In the genomic region with DNA sequence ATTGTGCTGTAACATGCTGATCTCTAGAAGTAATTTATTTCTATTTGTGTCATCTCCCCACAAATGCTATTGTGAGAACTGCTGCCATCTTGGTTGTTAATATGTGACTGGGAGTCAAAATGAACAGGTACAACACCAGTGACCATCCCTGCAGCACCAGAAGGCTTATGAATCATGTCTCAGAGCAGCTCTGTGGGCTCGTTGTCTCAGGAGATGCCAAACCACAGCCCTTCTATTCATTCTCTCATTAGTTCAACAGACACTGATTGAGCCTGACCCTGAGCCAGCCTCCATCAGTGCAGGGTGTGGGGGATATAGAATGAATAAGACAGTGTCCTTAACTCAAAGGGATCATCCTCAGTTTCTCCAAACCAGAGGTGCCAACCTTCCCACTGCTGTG, we compare ENCODE assay signal across 28 cellular contexts.
"Had no signal": no experiment of that assay in that cellular context is flagged by ENCODE, and none has a peak within 500 bp of the region (broad histone marks: within the 10 kb centered on the region; RNA-seq: fewer than 3 reads in every experiment).

No MANE protein-coding gene starts in this region.

- H3K9me3 Mint-ChIP-seq: activated B cell treated with CpG ODN at 0.5 μM for 24 hours; activated naive CD4-positive, alpha-beta T cell treated with anti-CD3 and anti-CD28 coated beads for 36 hours; activated naive CD8-positive, alpha-beta T cell treated with anti-CD3 and anti-CD28 coated beads, Interleukin-2, amount 10 ng/mL, durations not matched to agents 7 days and 5 days; natural killer cell treated with Interleukin-12 subunit alpha and Interleukin-12 subunit beta and Interleukin-15 and Interleukin-18, amount 100 ng/mL, for 72 hours; stimulated activated naive CD8-positive, alpha-beta T cell treated with anti-CD3 and anti-CD28 coated beads, Interleukin-15, amount 100 ng/mL, for 72 hours had no signal

- H3K4me1 ChIP-seq: body of pancreas, left lung, psoas muscle, suprapubic skin had no signal

- H3K9me3 ChIP-seq: body of pancreas, left lung, neutrophil, ovary, psoas muscle, right atrium auricular region, suprapubic skin, tibial nerve, vagina had no signal

- ATAC-seq: body of pancreas; left lung; natural killer cell treated with Interleukin-12 subunit alpha and Interleukin-12 subunit beta and Interleukin-15 and Interleukin-18, amount 100 ng/mL, for 72 hours; psoas muscle; stimulated activated naive CD8-positive, alpha-beta T cell treated with anti-CD3 and anti-CD28 coated beads, Interleukin-15, amount 100 ng/mL, for 72 hours had no signal

- H3K27me3 ChIP-seq: body of pancreas, ovary, right atrium auricular region, tibial nerve, vagina had no signal

- H3K4me1 Mint-ChIP-seq: activated B cell treated with CpG ODN at 0.5 μM for 24 hours; activated naive CD8-positive, alpha-beta T cell treated with anti-CD3 and anti-CD28 coated beads, Interleukin-2, amount 10 ng/mL, durations not matched to agents 7 days and 5 days; stimulated activated naive CD8-positive, alpha-beta T cell treated with anti-CD3 and anti-CD28 coated beads, Interleukin-15, amount 100 ng/mL, for 72 hours had no signal

- H3K4me3 Mint-ChIP-seq: activated B cell treated with CpG ODN at 0.5 μM for 24 hours; activated naive CD4-positive, alpha-beta T cell treated with anti-CD3 and anti-CD28 coated beads for 36 hours; activated naive CD8-positive, alpha-beta T cell treated with anti-CD3 and anti-CD28 coated beads, Interleukin-2, amount 10 ng/mL, durations not matched to agents 7 days and 5 days; natural killer cell treated with Interleukin-12 subunit alpha and Interleukin-12 subunit beta and Interleukin-15 and Interleukin-18, amount 100 ng/mL, for 72 hours; stimulated activated naive CD8-positive, alpha-beta T cell treated with anti-CD3 and anti-CD28 coated beads, Interleukin-15, amount 100 ng/mL, for 72 hours had no signal

- H3K27ac Mint-ChIP-seq: activated B cell treated with CpG ODN at 0.5 μM for 24 hours; activated naive CD4-positive, alpha-beta T cell treated with anti-CD3 and anti-CD28 coated beads for 36 hours; activated naive CD8-positive, alpha-beta T cell treated with anti-CD3 and anti-CD28 coated beads, Interleukin-2, amount 10 ng/mL, durations not matched to agents 7 days and 5 days; natural killer cell treated with Interleukin-12 subunit alpha and Interleukin-12 subunit beta and Interleukin-15 and Interleukin-18, amount 100 ng/mL, for 72 hours; stimulated activated naive CD8-positive, alpha-beta T cell treated with anti-CD3 and anti-CD28 coated beads, Interleukin-15, amount 100 ng/mL, for 72 hours had no signal

- H3K27ac ChIP-seq: body of pancreas, left lung, neutrophil, ovary, psoas muscle, right atrium auricular region, suprapubic skin, tibial nerve, vagina had no signal

- H3K4me3 ChIP-seq: body of pancreas, left lung, lung, ovary, psoas muscle, right atrium auricular region, suprapubic skin, tibial nerve, vagina had no signal

- DNase-seq: activated B cell treated with CpG ODN at 0.5 μM for 24 hours; activated CD4-positive, alpha-beta T cell treated with anti-CD3 and anti-CD28 coated beads for 4 hours; activated CD4-positive, alpha-beta T cell treated with anti-CD3 and anti-CD28 coated beads, Interleukin-2, amount 50 U/mL, for 48 hours; activated effector memory CD4-positive, alpha-beta T cell treated with Interleukin-2 at 50 U/mL for 16 hours; activated naive CD4-positive, alpha-beta T cell treated with anti-CD3 and anti-CD28 coated beads for 36 hours; activated naive CD8-positive, alpha-beta T cell treated with anti-CD3 and anti-CD28 coated beads, Interleukin-2, amount 10 ng/mL, durations not matched to agents 7 days and 5 days; activated T-cell treated with anti-CD3 and anti-CD28 coated beads, Interleukin-2, amount 50 U/mL, for 48 hours; amniotic stem cell; body of pancreas; caudate nucleus; dermis blood vessel endothelial cell; effector memory CD4-positive, alpha-beta T cell; foreskin melanocyte; left lung; midbrain; ovary; psoas muscle; stimulated activated CD4-positive, alpha-beta T cell treated with anti-CD3 and anti-CD28 coated beads, Interleukin-1b, Interleukin-23, amount 100 ng/mL, for 48 hours; stimulated activated naive CD8-positive, alpha-beta T cell treated with anti-CD3 and anti-CD28 coated beads, Interleukin-15, amount 100 ng/mL, for 72 hours; T-helper 1 cell; T-helper 9 cell had no signal

- H3K36me3 Mint-ChIP-seq: activated naive CD8-positive, alpha-beta T cell treated with anti-CD3 and anti-CD28 coated beads, Interleukin-2, amount 10 ng/mL, durations not matched to agents 7 days and 5 days; natural killer cell treated with Interleukin-12 subunit alpha and Interleukin-12 subunit beta and Interleukin-15 and Interleukin-18, amount 100 ng/mL, for 72 hours had no signal

- H3K36me3 ChIP-seq: left lung, neutrophil, ovary, right atrium auricular region, suprapubic skin, tibial nerve, vagina had no signal
